In genomic region chr2:128793414-128793813, GRCh38 we compare ENCODE assay signal across 14 cellular contexts.
DNase-seq lines count a peak whose midpoint lies in the region; ATAC-seq and TF ChIP-seq lines count a peak whose summit lies in the region.
"Had no signal": no experiment of that assay in that cellular context is flagged by ENCODE, and none has a peak within 500 bp of the region (broad histone marks: within the 10 kb centered on the region; RNA-seq: fewer than 3 reads in every experiment).

No MANE protein-coding gene starts in this region.

- no peak overlapping the region for H3K4me3 ChIP-seq in coronary artery
- H3K4me3 ChIP-seq: BLaER1 treated with 17β-estradiol and CSF1 and Interleukin-3, amounts not matched to agents 10 nM and 100 nM had no signal

- ATAC-seq in left lobe of liver (no peak), HG02610 (IDR thresholded peaks at IDR 0.05; ENCODE audit: unreplicated experiment) (no peak)

- no peak overlapping the region for H3K27ac ChIP-seq in coronary artery
- H3K27ac ChIP-seq: BLaER1 treated with 17β-estradiol and CSF1 and Interleukin-3, amounts not matched to agents 10 nM and 100 nM had no signal

- DNase-seq in activated effector memory CD4-positive, alpha-beta T cell treated with anti-CD3 and anti-CD28 coated beads, Interleukin-2, amount 50 U/mL, for 16 hours, result peak; percentile 25
- no peak for DNase-seq in activated effector memory CD4-positive, alpha-beta T cell treated with Interleukin-2 at 50 U/mL for 16 hours
- peak; percentile 60 for DNase-seq in coronary artery (ENCODE audit: low spot score)
- peak; percentile 35 for DNase-seq in left lobe of liver (ENCODE audit: low spot score)
- peak; percentile 33 for DNase-seq in ureter (ENCODE audit: low spot score)
- DNase-seq in NCI-H1436 (lab: John Stamatoyannopoulos, UW), result no peak
- DNase-seq in NCI-H1417 (lab: John Stamatoyannopoulos, UW), result no peak
- DNase-seq: ACHN; CD4-positive, CD25-positive, alpha-beta regulatory T cell; DMS 273 treated with DMSO at 0.1 percent for 48 hours; HCEC 1CT; HFFc6 had no signal

- no peak for TF ChIP-seq CTCF in coronary artery (IDR thresholded peaks at IDR 0.05)

Comparison
In these comparisons a context has a peak if more than half of its experiments do, and no peak if none do; other contexts are left out.
1. DNase-seq: peak in activated effector memory CD4-positive, alpha-beta T cell treated with anti-CD3 and anti-CD28 coated beads, Interleukin-2, amount 50 U/mL, for 16 hours (single experiment), coronary artery (single experiment), left lobe of liver (single experiment) and ureter (single experiment); none in activated effector memory CD4-positive, alpha-beta T cell treated with Interleukin-2 at 50 U/mL for 16 hours (single experiment), NCI-H1436 (single experiment) and NCI-H1417 (0 of 3).